In genomic region chr4:37415845-37416369, GRCh38 we compare ENCODE assay signal across 20 cellular contexts.
"Had no signal": no experiment of that assay in that cellular context is flagged by ENCODE, and none has a peak within 500 bp of the region (broad histone marks: within the 10 kb centered on the region; RNA-seq: fewer than 3 reads in every experiment).

No MANE protein-coding gene starts in this region.

- H3K9me3 Mint-ChIP-seq: activated naive CD4-positive, alpha-beta T cell treated with anti-CD3 and anti-CD28 coated beads, Interleukin-2, amount 50 U/mL, for 72 hours; stimulated activated naive CD8-positive, alpha-beta T cell treated with anti-CD3 and anti-CD28 coated beads, Interleukin-15, Interleukin-2, amounts not matched to agents 100 ng/mL and 50 ng/mL, for 24 hours; T-helper 2 cell treated with Interferon-gamma antibody and Interleukin-4, amounts not matched to agents 5 μg/mL and 100 μg/mL, for 36 hours had no signal

- H3K4me3 Mint-ChIP-seq: mesothelial cell of epicardium; natural killer cell; stimulated activated naive CD8-positive, alpha-beta T cell treated with anti-CD3 and anti-CD28 coated beads, Interleukin-15, Interleukin-2, amounts not matched to agents 100 ng/mL and 50 ng/mL, for 24 hours; T-cell; T-helper 2 cell treated with Interferon-gamma antibody and Interleukin-4, amounts not matched to agents 5 μg/mL and 100 μg/mL, for 36 hours had no signal

- DNase-seq: activated gamma-delta T cell treated with Interleukin-2 at 50 U/mL for 16 hours; activated T-cell treated with anti-CD3 and anti-CD28 coated beads, Interleukin-2, amount 50 U/mL, for 1 hour; aorta; brain microvascular endothelial cell; caudate nucleus; heart left ventricle; left lung; natural killer cell; nucleus accumbens; right cardiac atrium; stimulated activated CD4-positive, alpha-beta T cell treated with anti-CD3 and anti-CD28 coated beads, Interleukin-1b, Interleukin-23, amount 100 ng/mL, for 48 hours; substantia nigra; T-cell; thyroid gland; upper lobe of right lung had no signal

- H3K4me1 Mint-ChIP-seq: natural killer cell, T-cell had no signal

- H3K27ac Mint-ChIP-seq: activated naive CD4-positive, alpha-beta T cell treated with anti-CD3 and anti-CD28 coated beads, Interleukin-2, amount 50 U/mL, for 72 hours; mesothelial cell of epicardium; natural killer cell; stimulated activated naive CD8-positive, alpha-beta T cell treated with anti-CD3 and anti-CD28 coated beads, Interleukin-15, Interleukin-2, amounts not matched to agents 100 ng/mL and 50 ng/mL, for 24 hours; T-cell; T-helper 2 cell treated with Interferon-gamma antibody and Interleukin-4, amounts not matched to agents 5 μg/mL and 100 μg/mL, for 36 hours had no signal

- H3K36me3 ChIP-seq: brain microvascular endothelial cell, heart left ventricle, left lung, thyroid gland, upper lobe of right lung had no signal

- H3K27me3 ChIP-seq: brain microvascular endothelial cell, heart left ventricle, left lung, thyroid gland, upper lobe of right lung had no signal

- H3K36me3 Mint-ChIP-seq: activated naive CD4-positive, alpha-beta T cell treated with anti-CD3 and anti-CD28 coated beads, Interleukin-2, amount 50 U/mL, for 72 hours; mesothelial cell of epicardium; natural killer cell; T-cell had no signal

- ATAC-seq: activated naive CD4-positive, alpha-beta T cell treated with anti-CD3 and anti-CD28 coated beads, Interleukin-2, amount 50 U/mL, for 72 hours; heart left ventricle; left lung; natural killer cell; right cardiac atrium; T-cell; upper lobe of right lung had no signal

- H3K4me3 ChIP-seq: heart left ventricle, left lung, skin epidermis, thyroid gland, upper lobe of right lung had no signal
